19 cellular contexts compared by ENCODE assay signal in genomic region chr2:122530812-122531211, GRCh38.
DNase-seq lines count a peak whose midpoint lies in the region; ATAC-seq, FAIRE-seq and TF ChIP-seq lines count a peak whose summit lies in the region.
"Had no signal": no experiment of that assay in that cellular context is flagged by ENCODE, and none has a peak within 500 bp of the region (broad histone marks: within the 10 kb centered on the region; RNA-seq: fewer than 3 reads in every experiment).

No MANE protein-coding gene starts in this region.

- no peak for TF ChIP-seq RAD21 in HepG2 (CRISPR knock-in tag; IDR thresholded peaks at IDR 0.05)

- TF ChIP-seq EP300 in HepG2 (IDR thresholded peaks at IDR 0.05; ENCODE audit: low read depth in 2 of 2, low read length in 2 of 2) (no peak), HepG2 (CRISPR knock-in tag; IDR thresholded peaks at IDR 0.05; ENCODE audit: borderline replicate concordance) (no peak)

- intact Hi-C loops in body of pancreas (cut with DNase I) = no loop called here
- intact Hi-C loops in HepG2 (cut with micrococcal nuclease; ENCODE audit: unreplicated experiment) = no loop called here

- H3K27ac ChIP-seq in smooth muscle cell (ENCODE audit: low read depth) = no peak overlapping the region
- H3K27ac ChIP-seq in body of pancreas = no peak overlapping the region
- no peak overlapping the region for H3K27ac ChIP-seq in HepG2 (ENCODE audit: extremely low read length, insufficient read depth, low read length)
- H3K27ac ChIP-seq: C4-2B, tibial nerve had no signal

- H3K4me1 ChIP-seq in smooth muscle cell (ENCODE audit: low read depth) (peaks cover 16% of the 10 kb centered on the region), body of pancreas (no peaks in the 10 kb centered on the region), HepG2 (ENCODE audit: insufficient read depth, low read length) (no peaks in the 10 kb centered on the region)

- TF ChIP-seq CTCF in smooth muscle cell (IDR thresholded peaks at IDR 0.05; ENCODE audit: borderline replicate concordance, insufficient read depth, poor library complexity, severe bottlenecking) (no peak), body of pancreas (IDR thresholded peaks at IDR 0.05) (no peak), HepG2 (CRISPR knock-in tag; IDR thresholded peaks at IDR 0.05) (no peak)

- FAIRE-seq in HepG2 (lab: Jason Lieb, UNC) = no peak
- FAIRE-seq: endothelial cell of umbilical vein, H54, RCC 7860 had no signal

- no peak overlapping the region for H2AFZ ChIP-seq in smooth muscle cell (ENCODE audit: low read depth)
- H2AFZ ChIP-seq in HepG2 (ENCODE audit: low read length) = no peak overlapping the region

- H3K9ac ChIP-seq in smooth muscle cell (ENCODE audit: low read depth) = no peak overlapping the region
- H3K9ac ChIP-seq in HepG2 (ENCODE audit: insufficient read depth, low read depth, low read length) = no peak overlapping the region

- no peak for TF ChIP-seq POLR2A in body of pancreas (IDR thresholded peaks at IDR 0.05)
- TF ChIP-seq POLR2A in HepG2 (IDR thresholded peaks at IDR 0.05; ENCODE audit: insufficient read depth in 1 of 2, low read depth in 2 of 2, low read length in 2 of 2) = no peak

- no TSS peak for BruUV-seq in HepG2 (replicated peaks; lab: Mats Ljungman, UMichigan)

- H3K4me2 ChIP-seq in smooth muscle cell (peak overlapping the region; percentile 27), HepG2 (ENCODE audit: low read depth, low read length) (no peak overlapping the region)

- no peaks in the 10 kb centered on the region for H3K36me3 ChIP-seq in smooth muscle cell (ENCODE audit: low read depth)
- H3K36me3 ChIP-seq in body of pancreas (replicated peaks in 1 of 2; ENCODE audit: insufficient read depth in 1 of 2, low read depth in 2 of 2) = no peaks in the 10 kb centered on the region
- H3K36me3 ChIP-seq in HepG2 (replicated peaks in 1 of 2; ENCODE audit: control insufficient read depth in 1 of 2, insufficient read depth in 2 of 2, low read length in 2 of 2) = no peaks in the 10 kb centered on the region
- H3K36me3 ChIP-seq: tibial nerve had no signal

- H3K9me3 ChIP-seq in smooth muscle cell (replicated peaks; ENCODE audit: low read depth) = no peaks in the 10 kb centered on the region
- H3K9me3 ChIP-seq in body of pancreas = no peaks in the 10 kb centered on the region
- H3K9me3 ChIP-seq in HepG2 (ENCODE audit: low read length) = no peaks in the 10 kb centered on the region
- H3K9me3 ChIP-seq: tibial nerve had no signal

- H4K20me1 ChIP-seq in smooth muscle cell (ENCODE audit: low read depth) (no peaks in the 10 kb centered on the region), HepG2 (ENCODE audit: insufficient read depth, low read length) (no peaks in the 10 kb centered on the region)

- 45% methylated on average over 2 of the region's 2 CpGs for WGBS in smooth muscle cell (ENCODE audit: low lambda C conversion rate)
- 69 to 82% methylated on average over 2 of the region's 2 CpGs for WGBS in body of pancreas, 2 donors
- WGBS in HepG2 (ENCODE audit: low lambda C conversion rate) = 48% methylated on average over 2 of the region's 2 CpGs

- H3K27me3 ChIP-seq in smooth muscle cell (ENCODE audit: low read depth) (no peaks in the 10 kb centered on the region), body of pancreas (no peaks in the 10 kb centered on the region), HepG2 (ENCODE audit: control insufficient read depth in 1 of 2, insufficient read depth in 2 of 2, low read length in 2 of 2) (no peaks in the 10 kb centered on the region)
- H3K27me3 ChIP-seq: tibial nerve had no signal

- H3K79me2 ChIP-seq in smooth muscle cell (ENCODE audit: low read depth) (no peaks in the 10 kb centered on the region), HepG2 (ENCODE audit: insufficient read depth, low read length) (no peaks in the 10 kb centered on the region)

- CTCF ChIA-PET in HepG2 (lab: Yijun Ruan, JAX; ENCODE audit: low intra/inter-chr PET ratio, low total read pairs) = no interaction called here

- no peak overlapping the region for H3K4me3 ChIP-seq in smooth muscle cell
- no peak overlapping the region for H3K4me3 ChIP-seq in body of pancreas
- H3K4me3 ChIP-seq in HepG2 (replicated peaks in 1 of 3; ENCODE audit: insufficient read depth in 1 of 3, low read depth in 2 of 3, low read length in 3 of 3) = no peak overlapping the region
- H3K4me3 ChIP-seq: tibial nerve had no signal

- ATAC-seq in HG02571 (IDR thresholded peaks at IDR 0.05; ENCODE audit: unreplicated experiment) (peak; percentile 61), body of pancreas (no peak), HepG2 (no peak)

- POLR2A ChIA-PET in HepG2 (lab: Yijun Ruan, JAX) = no interaction called here

- in situ Hi-C loops in HepG2 (cut with HindIII; ENCODE audit: extremely low pct_ligation_motif_present, low pct_unique_long_range_greater_than_20kb) = no loop called here

- no peaks in the 10 kb centered on the region for H3F3A ChIP-seq in smooth muscle cell (ENCODE audit: low read depth)

- DNase-seq in NOMO-1 (lab: John Stamatoyannopoulos, UW; ENCODE audit: unreplicated experiment in 2 of 2) (peak; percentile 10 to 63), NOMO-1 treated with dmso at 0.1 percent for 144 hours (lab: John Stamatoyannopoulos, UW; ENCODE audit: unreplicated experiment) (no peak), NOMO-1 treated with DMSO at 0.1 percent for 48 hours (lab: John Stamatoyannopoulos, UW; ENCODE audit: unreplicated experiment) (peak; percentile 57), smooth muscle cell (lab: John Stamatoyannopoulos, UW; ENCODE audit: unreplicated experiment) (no peak), NCI-H748 (lab: John Stamatoyannopoulos, UW; ENCODE audit: unreplicated experiment) (no peak), body of pancreas (no peak), HepG2 (ENCODE audit: low spot score) (no peak)
- DNase-seq: activated CD8-positive, alpha-beta memory T cell treated with anti-CD3 and anti-CD28 coated beads for 24 hours; amygdala; DND-41; foreskin melanocyte; NCI-H1694; NCI-H510A had no signal

TF ChIP-seq in HepG2, 621 proteins besides CTCF, POLR2A, EP300 and RAD21:
- TF ChIP-seq ZNF770 (CRISPR knock-in tag; IDR thresholded peaks at IDR 0.05) (no peak), SNRNP70 (IDR thresholded peaks at IDR 0.05; ENCODE audit: low read depth, low read length) (no peak), ZNF256 (CRISPR knock-in tag; conservative IDR thresholded peaks at IDR 0.05) (no peak), TCF7L2 (IDR thresholded peaks at IDR 0.05; ENCODE audit: low read depth, low read length) (no peak), HMG20B (CRISPR knock-in tag; conservative IDR thresholded peaks at IDR 0.05) (no peak), KLF6 (CRISPR knock-in tag; IDR thresholded peaks at IDR 0.05) (no peak), ZNF569 (CRISPR knock-in tag; IDR thresholded peaks at IDR 0.05; ENCODE audit: borderline replicate concordance) (no peak), ZNF713 (CRISPR knock-in tag; IDR thresholded peaks at IDR 0.05) (no peak), IRX3 (CRISPR knock-in tag; IDR thresholded peaks at IDR 0.05; ENCODE audit: borderline replicate concordance, low read depth) (no peak), ZNF343 (CRISPR knock-in tag; IDR thresholded peaks at IDR 0.05) (no peak), FOXO1 (CRISPR knock-in tag; IDR thresholded peaks at IDR 0.05) (no peak), ZNF784 (CRISPR knock-in tag; IDR thresholded peaks at IDR 0.05; ENCODE audit: borderline replicate concordance) (no peak)
TF ChIP-seq in HepG2: peak in this region for 0.

Comparison
In these comparisons a context has a peak if more than half of its experiments do, and no peak if none do; other contexts are left out.
1. DNase-seq: peak in NOMO-1 (2 of 2) and NOMO-1 treated with DMSO at 0.1 percent for 48 hours (single experiment); none in NOMO-1 treated with dmso at 0.1 percent for 144 hours (single experiment), smooth muscle cell (single experiment), NCI-H748 (single experiment), body of pancreas (0 of 4) and HepG2 (single experiment).